Comparison of ENCODE assay signal across 9 cellular contexts in the genomic region with DNA sequence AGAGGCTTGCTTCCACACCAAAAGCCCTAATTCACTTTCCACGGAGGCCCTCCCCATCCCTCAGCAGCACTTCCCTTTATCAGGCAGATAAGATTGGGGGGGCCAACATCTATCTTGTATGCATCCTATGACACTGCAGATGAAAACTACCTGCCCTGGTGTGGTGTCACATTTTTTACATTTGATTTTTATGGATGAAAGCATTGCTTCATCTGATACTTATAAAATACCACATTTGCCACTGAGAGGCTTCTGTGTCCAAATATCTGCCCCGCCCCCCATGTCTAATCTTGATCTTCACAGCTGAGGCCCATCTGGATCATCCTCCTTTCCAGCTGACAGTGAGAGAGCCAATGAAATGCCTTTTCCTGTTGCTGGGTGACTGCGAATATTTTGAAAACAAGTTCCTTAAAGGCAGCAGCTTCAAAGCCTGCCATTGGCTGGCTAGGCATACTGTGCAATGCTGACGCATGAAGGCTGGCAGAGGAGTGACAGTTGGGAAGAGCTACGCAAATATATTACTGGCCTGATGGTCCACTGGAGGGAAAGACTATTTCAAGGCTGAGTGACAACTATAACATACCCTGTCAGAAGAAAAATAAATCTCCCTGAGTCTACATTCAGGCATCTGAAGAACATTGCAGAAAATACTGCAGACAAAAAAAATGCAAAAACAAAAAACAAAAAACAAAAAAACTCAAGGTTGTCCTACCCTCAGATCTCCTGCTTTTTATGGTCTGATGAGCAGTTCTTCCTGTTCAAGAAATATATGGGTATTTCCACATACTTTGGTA.
A peak's percentile ranks its signal among the peaks of the same experiment; 100 is the strongest.
DNase-seq lines count a peak whose midpoint lies in the region; ATAC-seq and TF ChIP-seq lines count a peak whose summit lies in the region.
"Had no signal": no experiment of that assay in that cellular context is flagged by ENCODE, and none has a peak within 500 bp of the region (broad histone marks: within the 10 kb centered on the region; RNA-seq: fewer than 3 reads in every experiment).

No MANE protein-coding gene starts in this region.

- no peaks in the 10 kb centered on the region for H3K9me3 Mint-ChIP-seq in stimulated activated naive CD8-positive, alpha-beta T cell treated with anti-CD3 and anti-CD28 coated beads, Interleukin-15, Interleukin-2, amounts not matched to agents 100 ng/mL and 50 ng/mL, for 24 hours

- H3K4me1 Mint-ChIP-seq in stimulated activated naive CD8-positive, alpha-beta T cell treated with anti-CD3 and anti-CD28 coated beads, Interleukin-15, Interleukin-2, amounts not matched to agents 100 ng/mL and 50 ng/mL, for 24 hours (ENCODE audit: low read depth), result no peaks in the 10 kb centered on the region

- no peak for ATAC-seq in HG02970 (IDR thresholded peaks at IDR 0.05; ENCODE audit: low FRiP score, unreplicated experiment)
- ATAC-seq in HG03342 (IDR thresholded peaks at IDR 0.05; ENCODE audit: unreplicated experiment), result no peak

- H3K4me3 Mint-ChIP-seq in stimulated activated naive CD8-positive, alpha-beta T cell treated with anti-CD3 and anti-CD28 coated beads, Interleukin-15, Interleukin-2, amounts not matched to agents 100 ng/mL and 50 ng/mL, for 24 hours, result no peak overlapping the region

- peak overlapping the region; percentile 28 for H3K27ac Mint-ChIP-seq in stimulated activated naive CD8-positive, alpha-beta T cell treated with anti-CD3 and anti-CD28 coated beads, Interleukin-15, Interleukin-2, amounts not matched to agents 100 ng/mL and 50 ng/mL, for 24 hours

- TF ChIP-seq CTCF in cardiac fibroblast (IDR thresholded peaks at IDR 0.05; ENCODE audit: low read depth, low read length), result no peak

- H3K4me3 ChIP-seq in cardiac fibroblast (replicated peaks in 1 of 2; ENCODE audit: low read depth in 2 of 2, low read length in 2 of 2), result no peak overlapping the region
- H3K4me3 ChIP-seq: SJSA1 had no signal

- H3K36me3 Mint-ChIP-seq in stimulated activated naive CD8-positive, alpha-beta T cell treated with anti-CD3 and anti-CD28 coated beads, Interleukin-15, Interleukin-2, amounts not matched to agents 100 ng/mL and 50 ng/mL, for 24 hours (ENCODE audit: low read depth), result no peaks in the 10 kb centered on the region

- H3K27me3 Mint-ChIP-seq in stimulated activated naive CD8-positive, alpha-beta T cell treated with anti-CD3 and anti-CD28 coated beads, Interleukin-15, Interleukin-2, amounts not matched to agents 100 ng/mL and 50 ng/mL, for 24 hours, result peaks cover 5% of the 10 kb centered on the region

- DNase-seq in GM03348 (ENCODE audit: low spot score), result peak; percentile 66
- peak; percentile 50 for DNase-seq in NCI-H2196 (lab: John Stamatoyannopoulos, UW; ENCODE audit: unreplicated experiment)
- DNase-seq in cardiac fibroblast (ENCODE audit: low read depth in 2 of 2), result peak; percentile 71 to 81
- peak; percentile 77 for DNase-seq in islet precursor cell
- no peak for DNase-seq in NCI-H1048 (lab: John Stamatoyannopoulos, UW)
